In the genomic region with DNA sequence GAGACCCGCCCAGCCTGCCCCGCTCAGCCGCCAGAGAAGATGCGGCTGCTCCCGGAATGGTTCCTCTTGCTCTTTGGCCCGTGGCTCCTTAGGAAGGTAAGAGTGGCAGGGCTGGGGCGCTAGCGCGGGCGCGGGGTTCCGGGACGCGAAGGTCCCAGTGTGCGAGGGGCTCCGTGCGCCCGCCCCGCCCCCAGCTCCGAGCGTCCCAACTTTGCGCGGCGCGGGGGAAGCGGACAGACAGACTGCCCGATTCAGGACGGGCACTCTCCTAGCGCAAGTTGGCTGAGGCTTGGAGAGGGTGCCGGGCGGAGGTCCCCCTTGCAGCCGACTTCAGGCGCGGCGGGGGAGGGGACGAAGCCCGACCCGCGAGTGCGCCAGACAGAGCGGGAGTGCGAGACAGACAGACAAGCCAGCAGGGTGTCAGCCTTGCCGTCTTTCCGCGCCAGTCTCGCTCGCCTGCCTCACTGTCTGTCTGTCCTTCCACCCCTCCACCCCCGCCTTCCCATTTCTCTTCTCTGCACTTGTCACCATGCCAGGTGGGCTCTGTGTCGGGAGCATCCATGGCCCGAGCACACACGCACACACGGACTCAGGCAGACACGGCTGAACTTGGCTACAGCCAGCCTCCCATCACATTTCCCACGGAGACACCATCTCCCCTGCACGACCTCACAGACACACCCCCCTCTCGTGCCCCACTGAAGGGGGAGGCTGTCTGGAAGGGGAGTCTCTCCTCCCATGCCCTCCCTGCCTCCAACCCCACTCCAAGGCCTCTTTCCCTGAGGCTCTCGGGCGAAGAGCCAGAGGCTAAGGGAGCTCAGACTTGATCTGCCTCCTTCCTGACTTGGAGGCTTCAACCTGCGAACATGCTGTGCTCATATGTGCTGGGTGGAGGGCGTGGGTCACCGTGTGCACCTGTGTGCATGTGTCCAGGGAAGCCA, we compare ENCODE assay signal across 8 cellular contexts. TPM values are rescaled to one million over a fixed set of nuclear protein-coding genes. Genes with fewer than 3 reads are reported as not detected.
DNase-seq lines count a peak whose midpoint lies in the region; ATAC-seq and TF ChIP-seq lines count a peak whose summit lies in the region.

No MANE protein-coding gene starts in this region.

- H4K8ac ChIP-seq in neuronal stem cell (ENCODE audit: low read depth, low read length), result no peak overlapping the region

- H3K4me3 ChIP-seq in choroid plexus epithelial cell (ENCODE audit: low read depth, low read length), result peak overlapping the region; percentile 36
- peak overlapping the region; percentile 29 to 65 for H3K4me3 ChIP-seq in neuronal stem cell (ENCODE audit: low read length in 2 of 2)

- no peak for ATAC-seq in GM18873 (IDR thresholded peaks at IDR 0.05; ENCODE audit: low FRiP score, unreplicated experiment)

- peak in 2 of 3 experiments; percentile 64 to 65 for DNase-seq in NCI-H1417 (lab: John Stamatoyannopoulos, UW)
- no peak for DNase-seq in NCI-H1417 treated with DMSO at 0.1 percent for 48 hours (lab: John Stamatoyannopoulos, UW)
- DNase-seq in NCI-H345 treated with DMSO at 0.1 percent for 48 hours (lab: John Stamatoyannopoulos, UW; ENCODE audit: unreplicated experiment), result peak; percentile 10
- DNase-seq in choroid plexus epithelial cell (ENCODE audit: low read depth), result no peak
- DNase-seq in neuronal stem cell (ENCODE audit: low spot score), result no peak
- no peak for DNase-seq in kidney tubule cell (ENCODE audit: low spot score)
- DNase-seq in NCI-H524 treated with DMSO at 0.1 percent for 48 hours (lab: John Stamatoyannopoulos, UW), result no peak

- H3K9ac ChIP-seq in neuronal stem cell (ENCODE audit: low read depth, low read length, poor library complexity), result peak overlapping the region; percentile 81

- no peak overlapping the region for H4K91ac ChIP-seq in neuronal stem cell (ENCODE audit: low read depth, low read length, poor library complexity)

- no peak overlapping the region for H2BK5ac ChIP-seq in neuronal stem cell (ENCODE audit: low read length)

- no peak overlapping the region for H2BK120ac ChIP-seq in neuronal stem cell (ENCODE audit: low read depth, low read length)

- peak overlapping the region; percentile 4 for H2BK12ac ChIP-seq in neuronal stem cell (ENCODE audit: low read length)

- no peaks in the 10 kb centered on the region for H3K9me3 ChIP-seq in neuronal stem cell (replicated peaks in 1 of 2; ENCODE audit: control insufficient read depth in 2 of 2, insufficient read depth in 1 of 2, low read depth in 1 of 2, low read length in 2 of 2)

- peaks cover 32 to 37% of the 10 kb centered on the region in 2 donors for H3K4me1 ChIP-seq in neuronal stem cell (ENCODE audit: control insufficient read depth in 2 of 2, insufficient read depth in 1 of 2, low read depth in 1 of 2, low read length in 2 of 2)

- TF ChIP-seq CTCF in choroid plexus epithelial cell (conservative IDR thresholded peaks at IDR 0.05; ENCODE audit: low read depth, low read length), result no peak

- peaks cover 50 to 85% (median 74%) of the 10 kb centered on the region in 3 experiments for H3K27me3 ChIP-seq in neuronal stem cell (ENCODE audit: control insufficient read depth in 3 of 3, insufficient read depth in 3 of 3, low read depth in 1 of 3, low read length in 3 of 3)

- peak overlapping the region; percentile 33 for H2BK15ac ChIP-seq in neuronal stem cell (ENCODE audit: low read length)

- no peak overlapping the region for H3K4ac ChIP-seq in neuronal stem cell (ENCODE audit: low read length)

- peak overlapping the region; percentile 92 for H3K4me2 ChIP-seq in neuronal stem cell (ENCODE audit: insufficient read depth, low read length, poor library complexity, severe bottlenecking)

- H2AFZ ChIP-seq in neuronal stem cell (ENCODE audit: low read length), result peak overlapping the region; percentile 83

- WGBS in neuronal stem cell (ENCODE audit: extremely low coverage in 2 of 2, insufficient read length in 2 of 2, insufficient replicate concordance in 1 of 2), 2 donors, result no CpG with 5 or more reads among the region's 61 CpGs

- no peak overlapping the region for H3K27ac ChIP-seq in neuronal stem cell (replicated peaks; ENCODE audit: low read length)

- peaks cover 3 to 14% of the 10 kb centered on the region in 2 donors for H3K36me3 ChIP-seq in neuronal stem cell (replicated peaks in 1 of 2; ENCODE audit: control insufficient read depth in 2 of 2, insufficient read depth in 2 of 2, low read length in 2 of 2)

- H3K79me1 ChIP-seq in neuronal stem cell (ENCODE audit: low read depth, low read length), result no peaks in the 10 kb centered on the region

- peak overlapping the region; percentile 60 for H2AK5ac ChIP-seq in neuronal stem cell (ENCODE audit: low read depth, low read length)

- H3K23ac ChIP-seq in neuronal stem cell (ENCODE audit: low read depth, low read length, poor library complexity), result peak overlapping the region; percentile 98

- H3K18ac ChIP-seq in neuronal stem cell (ENCODE audit: low read length), result peak overlapping the region; percentile 71

- H3K14ac ChIP-seq in neuronal stem cell (ENCODE audit: low read length), result peak overlapping the region; percentile 44

RNA-seq across cellular contexts. Expression of a gene that starts 0.6 kb away (rescaled TPM):
- polyA plus RNA-seq in neuronal stem cell (2013, experiment 1 of 2), result 0.26 TPM
- 0.29 TPM for polyA plus RNA-seq in neuronal stem cell (2013, experiment 2 of 2)

RNA-seq across cellular contexts. Expression of a gene that starts 12.3 kb away (rescaled TPM):
- 117 TPM for polyA plus RNA-seq in neuronal stem cell (2013, experiment 1 of 2)
- polyA plus RNA-seq in neuronal stem cell (2013, experiment 2 of 2), result 112 TPM

RNA-seq across cellular contexts. Expression of a gene that starts 33.8 kb away (rescaled TPM):
- polyA plus RNA-seq in neuronal stem cell (2013, experiment 1 of 2), result 0.79 TPM
- polyA plus RNA-seq in neuronal stem cell (2013, experiment 2 of 2), result 0.93 TPM

Comparison
In these comparisons a context has a peak if more than half of its experiments do, and no peak if none do; other contexts are left out.
1. DNase-seq: peak in NCI-H1417 (2 of 3) and NCI-H345 treated with DMSO at 0.1 percent for 48 hours (single experiment); none in NCI-H1417 treated with DMSO at 0.1 percent for 48 hours (single experiment), choroid plexus epithelial cell (single experiment), neuronal stem cell (single experiment), kidney tubule cell (single experiment) and NCI-H524 treated with DMSO at 0.1 percent for 48 hours (single experiment).